1 cellular context compared by ENCODE assay signal in the genomic region with DNA sequence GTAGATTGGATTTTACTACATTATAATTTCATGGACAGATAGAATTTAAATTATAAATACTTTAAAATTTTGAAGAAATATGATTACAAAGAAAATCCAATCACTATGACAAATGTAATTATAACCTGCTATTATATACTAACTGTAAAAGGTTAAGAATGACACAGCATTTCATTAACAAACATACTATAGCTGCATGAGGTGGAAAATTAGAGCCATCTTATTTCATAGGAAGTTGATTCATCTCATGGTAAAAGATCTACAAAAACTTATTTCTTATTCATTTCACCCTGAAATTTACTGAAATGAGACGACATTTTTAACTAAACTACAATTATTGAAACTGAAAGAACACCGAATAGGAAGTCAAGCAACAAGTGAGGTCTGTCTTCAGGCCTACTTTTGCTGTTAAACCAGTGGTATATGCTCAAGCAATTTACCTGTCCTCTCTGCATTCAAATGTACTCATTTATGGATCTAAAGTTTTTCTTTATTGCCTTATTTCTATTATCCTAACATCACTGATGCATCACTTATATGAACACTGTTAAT.
TF ChIP-seq lines count a peak whose summit lies in the region.

No MANE protein-coding gene starts in this region.

TF ChIP-seq in GM12878, 131 proteins besides CTCF, POLR2A, EP300 and RAD21 (continued from another document):
- TF ChIP-seq, protein P1, sequence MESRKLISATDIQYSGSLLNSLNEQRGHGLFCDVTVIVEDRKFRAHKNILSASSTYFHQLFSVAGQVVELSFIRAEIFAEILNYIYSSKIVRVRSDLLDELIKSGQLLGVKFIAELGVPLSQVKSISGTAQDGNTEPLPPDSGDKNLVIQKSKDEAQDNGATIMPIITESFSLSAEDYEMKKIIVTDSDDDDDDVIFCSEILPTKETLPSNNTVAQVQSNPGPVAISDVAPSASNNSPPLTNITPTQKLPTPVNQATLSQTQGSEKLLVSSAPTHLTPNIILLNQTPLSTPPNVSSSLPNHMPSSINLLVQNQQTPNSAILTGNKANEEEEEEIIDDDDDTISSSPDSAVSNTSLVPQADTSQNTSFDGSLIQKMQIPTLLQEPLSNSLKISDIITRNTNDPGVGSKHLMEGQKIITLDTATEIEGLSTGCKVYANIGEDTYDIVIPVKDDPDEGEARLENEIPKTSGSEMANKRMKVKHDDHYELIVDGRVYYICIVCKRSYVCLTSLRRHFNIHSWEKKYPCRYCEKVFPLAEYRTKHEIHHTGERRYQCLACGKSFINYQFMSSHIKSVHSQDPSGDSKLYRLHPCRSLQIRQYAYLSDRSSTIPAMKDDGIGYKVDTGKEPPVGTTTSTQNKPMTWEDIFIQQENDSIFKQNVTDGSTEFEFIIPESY (IDR thresholded peaks at IDR 0.05): no peak
- TF ChIP-seq CUX1 (IDR thresholded peaks at IDR 0.05; ENCODE audit: insufficient replicate concordance, low read depth, low read length) (no peak), JUNB (IDR thresholded peaks at IDR 0.05) (peak; percentile 87), MTA2 (IDR thresholded peaks at IDR 0.05; ENCODE audit: low read depth) (no peak), IRF4 (IDR thresholded peaks at IDR 0.05; ENCODE audit: low read depth, low read length) (0 out of 2 replicates have a peak, but pooled peaks have one; percentile 13), ZNF592 (IDR thresholded peaks at IDR 0.05) (no peak), YBX1 (IDR thresholded peaks at IDR 0.05) (no peak), NKRF (conservative IDR thresholded peaks at IDR 0.05) (no peak), GABPA (IDR thresholded peaks at IDR 0.05; ENCODE audit: low read depth) (no peak), BACH1 (IDR thresholded peaks at IDR 0.05; ENCODE audit: borderline replicate concordance) (no peak), NR2C1 (IDR thresholded peaks at IDR 0.05) (no peak), SIX5 (IDR thresholded peaks at IDR 0.05; ENCODE audit: low read depth, low read length, severe bottlenecking) (no peak), MYB (IDR thresholded peaks at IDR 0.05; ENCODE audit: borderline replicate concordance, low read depth, low read length) (no peak), E2F4 (IDR thresholded peaks at IDR 0.05; ENCODE audit: low read depth, low read length) (no peak), RFX5 (IDR thresholded peaks at IDR 0.05; ENCODE audit: low read depth, low read length) (no peak), PAX5 (IDR thresholded peaks at IDR 0.05; ENCODE audit: borderline replicate concordance, low read depth, low read length) (no peak), NRF1 (conservative IDR thresholded peaks at IDR 0.05; ENCODE audit: low read depth, low read length) (no peak), CHD2 (IDR thresholded peaks at IDR 0.05; ENCODE audit: borderline replicate concordance, low read depth, low read length) (no peak)
